Comparison of ENCODE assay signal across 1 cellular context in the genomic region with DNA sequence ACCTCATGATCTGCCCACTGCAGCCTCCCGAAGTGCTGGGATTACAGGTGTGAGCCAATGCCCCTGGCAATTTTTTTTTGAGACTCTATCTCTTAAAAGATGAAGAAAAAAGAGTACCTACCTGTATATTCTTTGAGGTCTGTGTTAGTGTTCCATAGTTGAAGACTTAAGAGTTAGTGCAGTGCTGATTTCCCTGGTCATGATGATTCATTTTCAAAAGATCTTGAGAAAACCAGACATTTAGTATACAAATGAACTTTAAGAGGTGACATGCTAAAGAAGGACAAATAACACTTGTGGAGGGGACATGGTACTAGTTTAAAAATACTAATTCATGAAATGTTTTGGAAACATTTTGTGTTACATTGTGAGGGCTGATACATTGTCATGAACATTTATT.
TF ChIP-seq lines count a peak whose summit lies in the region.

No MANE protein-coding gene starts in this region.

TF ChIP-seq in GM23338, 12 proteins besides CTCF, POLR2A, EP300 and RAD21 (continued from another document):
- TF ChIP-seq ZNF462 (CRISPR knock-in tag; IDR thresholded peaks at IDR 0.05) (no peak), POLR2AphosphoS5 (IDR thresholded peaks at IDR 0.05; ENCODE audit: low read depth) (no peak), ZNF331 (CRISPR knock-in tag; IDR thresholded peaks at IDR 0.05; ENCODE audit: low read depth) (no peak), STAT1 (IDR thresholded peaks at IDR 0.05; ENCODE audit: unreplicated experiment) (no peak), ZNF114 (CRISPR knock-in tag; IDR thresholded peaks at IDR 0.05) (no peak), NANOG (IDR thresholded peaks at IDR 0.05; ENCODE audit: borderline replicate concordance) (no peak), REST (IDR thresholded peaks at IDR 0.05; ENCODE audit: unreplicated experiment) (no peak)
